ENCODE assay signal across 16 cellular contexts in genomic region chr7:64890761-64891666, GRCh38. TPM values are rescaled to one million over a fixed set of nuclear protein-coding genes. Genes with fewer than 3 reads are reported as not detected.
A peak's percentile ranks its signal among the peaks of the same experiment; 100 is the strongest.
DNase-seq lines count a peak whose midpoint lies in the region; TF ChIP-seq lines count a peak whose summit lies in the region.
"Had no signal": no experiment of that assay in that cellular context is flagged by ENCODE, and none has a peak within 500 bp of the region (broad histone marks: within the 10 kb centered on the region; RNA-seq: fewer than 3 reads in every experiment).

No MANE protein-coding gene starts in this region.

- no peak overlapping the region for H3K4me3 ChIP-seq in thyroid gland (replicated peaks in 1 of 3)
- H3K4me3 ChIP-seq: smooth muscle cell had no signal

- peaks cover 31% of the 10 kb centered on the region for H3K27me3 Mint-ChIP-seq in activated CD4-positive, alpha-beta memory T cell treated with anti-CD3 and anti-CD28 coated beads, Interleukin-2, amount 10 ng/mL, durations not matched to agents 7 days and 5 days
- peaks cover 34% of the 10 kb centered on the region for H3K27me3 Mint-ChIP-seq in activated CD4-positive, alpha-beta memory T cell treated with anti-CD3 and anti-CD28 coated beads for 36 hours

- no peak overlapping the region for H3K27ac Mint-ChIP-seq in activated CD4-positive, alpha-beta memory T cell treated with anti-CD3 and anti-CD28 coated beads, Interleukin-2, amount 10 ng/mL, durations not matched to agents 7 days and 5 days
- H3K27ac Mint-ChIP-seq in activated CD4-positive, alpha-beta memory T cell treated with anti-CD3 and anti-CD28 coated beads for 36 hours: no peak overlapping the region
- H3K27ac Mint-ChIP-seq: IgD-negative memory B cell, naive B cell had no signal

- H3K4me3 Mint-ChIP-seq in activated CD4-positive, alpha-beta memory T cell treated with anti-CD3 and anti-CD28 coated beads, Interleukin-2, amount 10 ng/mL, durations not matched to agents 7 days and 5 days: no peak overlapping the region
- H3K4me3 Mint-ChIP-seq in activated CD4-positive, alpha-beta memory T cell treated with anti-CD3 and anti-CD28 coated beads for 36 hours: no peak overlapping the region

- H3K36me3 ChIP-seq in thyroid gland: no peaks in the 10 kb centered on the region

- no peaks in the 10 kb centered on the region for H3K27me3 ChIP-seq in thyroid gland

- H3K9me3 ChIP-seq in thyroid gland: no peaks in the 10 kb centered on the region

- TF ChIP-seq POLR2A in thyroid gland (IDR thresholded peaks at IDR 0.05): no peak

- H3K36me3 Mint-ChIP-seq in activated CD4-positive, alpha-beta memory T cell treated with anti-CD3 and anti-CD28 coated beads, Interleukin-2, amount 10 ng/mL, durations not matched to agents 7 days and 5 days (ENCODE audit: low read depth): peaks cover 3% of the 10 kb centered on the region
- H3K36me3 Mint-ChIP-seq in activated CD4-positive, alpha-beta memory T cell treated with anti-CD3 and anti-CD28 coated beads for 36 hours: no peaks in the 10 kb centered on the region
- H3K36me3 Mint-ChIP-seq: IgD-negative memory B cell, naive B cell had no signal

- peaks cover 18 to 34% of the 10 kb centered on the region in 2 donors for H3K4me1 ChIP-seq in thyroid gland

- H3K27ac ChIP-seq in angular gyrus (ENCODE audit: low read depth, low read length): peak overlapping the region; percentile 73
- peak overlapping the region in 2 of 3 donors; percentile 36 to 58 for H3K27ac ChIP-seq in thyroid gland

- CTCF ChIA-PET in activated CD4-positive, alpha-beta memory T cell treated with anti-CD3 and anti-CD28 coated beads, Interleukin-2, amount 10 ng/mL, durations not matched to agents 7 days and 5 days (lab: Charles Lee): interaction anchor here (0.6 kb wide), 1 partner anchor 1264 kb away, joined by 4 read pairs; no protein-coding TSS in a partner anchor
- CTCF ChIA-PET in activated CD4-positive, alpha-beta memory T cell treated with anti-CD3 and anti-CD28 coated beads for 36 hours (lab: Charles Lee): no interaction called here
- CTCF ChIA-PET in HEK293T (lab: Yijun Ruan, JAX): no interaction called here

- WGBS in thyroid gland, 2 donors: 46 to 58% methylated on average over 3 of the region's 3 CpGs

- no peaks in the 10 kb centered on the region for H3K9me3 Mint-ChIP-seq in activated CD4-positive, alpha-beta memory T cell treated with anti-CD3 and anti-CD28 coated beads, Interleukin-2, amount 10 ng/mL, durations not matched to agents 7 days and 5 days
- H3K9me3 Mint-ChIP-seq in activated CD4-positive, alpha-beta memory T cell treated with anti-CD3 and anti-CD28 coated beads for 36 hours: no peaks in the 10 kb centered on the region
- H3K9me3 Mint-ChIP-seq: IgD-negative memory B cell, naive B cell had no signal

- peaks cover 10% of the 10 kb centered on the region for H3K4me1 Mint-ChIP-seq in activated CD4-positive, alpha-beta memory T cell treated with anti-CD3 and anti-CD28 coated beads, Interleukin-2, amount 10 ng/mL, durations not matched to agents 7 days and 5 days
- peaks cover 12% of the 10 kb centered on the region for H3K4me1 Mint-ChIP-seq in activated CD4-positive, alpha-beta memory T cell treated with anti-CD3 and anti-CD28 coated beads for 36 hours (ENCODE audit: low read depth)

- DNase-seq in activated CD4-positive, alpha-beta memory T cell treated with anti-CD3 and anti-CD28 coated beads, Interleukin-2, amount 10 ng/mL, durations not matched to agents 7 days and 5 days: peak; percentile 9
- DNase-seq in activated CD4-positive, alpha-beta memory T cell treated with anti-CD3 and anti-CD28 coated beads for 36 hours: no peak
- DNase-seq in inferior parietal cortex (ENCODE audit: extremely low spot score) (peak; percentile 53), thyroid gland (peak; percentile 23 to 58), HEK293T (ENCODE audit: extremely low spot score) (no peak), NCI-H1436 treated with DMSO at 0.1 percent for 48 hours (lab: John Stamatoyannopoulos, UW) (no peak), NCI-H510A (lab: John Stamatoyannopoulos, UW) (no peak)
- DNase-seq: ACHN; activated CD4-positive, alpha-beta T cell treated with anti-CD3 and anti-CD28 coated beads, Interleukin-2, amount 50 U/mL, for 1 hour; activated naive CD4-positive, alpha-beta T cell treated with Interleukin-2 at 50 U/mL for 16 hours; foreskin fibroblast; naive B cell; NCI-H1930 had no signal

- intact Hi-C loops in activated CD4-positive, alpha-beta memory T cell treated with anti-CD3 and anti-CD28 coated beads for 36 hours (cut with micrococcal nuclease): no loop called here
- intact Hi-C loops in thyroid gland (cut with DNase I): no loop called here

- TF ChIP-seq CTCF in thyroid gland (IDR thresholded peaks at IDR 0.05): no peak

- POLR2A ChIA-PET in activated CD4-positive, alpha-beta memory T cell treated with anti-CD3 and anti-CD28 coated beads, Interleukin-2, amount 10 ng/mL, durations not matched to agents 7 days and 5 days (lab: Charles Lee): interaction anchor here (1.4 kb wide), 1 partner anchor 12 kb away, joined by 6 read pairs; the partner anchor contains the start of gene ZNF273
- POLR2A ChIA-PET in activated CD4-positive, alpha-beta memory T cell treated with anti-CD3 and anti-CD28 coated beads for 36 hours (lab: Charles Lee): interaction anchor here (1.0 to 1.1 kb wide), 2 partner anchors 12 to 97 kb away, joined by 3 read pairs; partner anchors contain the start of genes ZNF138 and ZNF273
- POLR2A ChIA-PET in HEK293T (lab: Yijun Ruan, JAX): no interaction called here

TF ChIP-seq in HEK293T, 16 proteins besides CTCF, POLR2A, EP300 and RAD21:
- TF ChIP-seq SP1 (IDR thresholded peaks at IDR 0.05) (no peak), CTBP1 (IDR thresholded peaks at IDR 0.05; ENCODE audit: borderline replicate concordance) (no peak), FOXK2 (IDR thresholded peaks at IDR 0.05) (no peak), NFRKB (IDR thresholded peaks at IDR 0.05) (no peak), L3MBTL2 (conservative IDR thresholded peaks at IDR 0.05) (no peak), ELF4 (IDR thresholded peaks at IDR 0.05) (no peak), SUZ12 (IDR thresholded peaks at IDR 0.05) (no peak), TARDBP (IDR thresholded peaks at IDR 0.05) (no peak), LEF1 (IDR thresholded peaks at IDR 0.05; ENCODE audit: borderline replicate concordance) (no peak), HDGF (IDR thresholded peaks at IDR 0.05; ENCODE audit: borderline replicate concordance) (no peak), ZNF384 (IDR thresholded peaks at IDR 0.05) (no peak), BHLHE40 (IDR thresholded peaks at IDR 0.05; ENCODE audit: borderline replicate concordance) (no peak), ARNT (IDR thresholded peaks at IDR 0.05) (no peak), FOXM1 (IDR thresholded peaks at IDR 0.05; ENCODE audit: borderline replicate concordance) (no peak), FOXA1 (IDR thresholded peaks at IDR 0.05) (no peak)
- TF ChIP-seq, protein P1, sequence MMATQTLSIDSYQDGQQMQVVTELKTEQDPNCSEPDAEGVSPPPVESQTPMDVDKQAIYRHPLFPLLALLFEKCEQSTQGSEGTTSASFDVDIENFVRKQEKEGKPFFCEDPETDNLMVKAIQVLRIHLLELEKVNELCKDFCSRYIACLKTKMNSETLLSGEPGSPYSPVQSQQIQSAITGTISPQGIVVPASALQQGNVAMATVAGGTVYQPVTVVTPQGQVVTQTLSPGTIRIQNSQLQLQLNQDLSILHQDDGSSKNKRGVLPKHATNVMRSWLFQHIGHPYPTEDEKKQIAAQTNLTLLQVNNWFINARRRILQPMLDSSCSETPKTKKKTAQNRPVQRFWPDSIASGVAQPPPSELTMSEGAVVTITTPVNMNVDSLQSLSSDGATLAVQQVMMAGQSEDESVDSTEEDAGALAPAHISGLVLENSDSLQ (IDR thresholded peaks at IDR 0.05): no peak

RNA-seq across cellular contexts. Expression of gene ZNF273, which starts 12.1 kb away (rescaled TPM):
- total RNA-seq in activated CD4-positive, alpha-beta memory T cell treated with anti-CD3 and anti-CD28 coated beads, Interleukin-2, amount 10 ng/mL, durations not matched to agents 7 days and 5 days: 10 to 100 TPM in 1 of 2 experiments, 1 to 10 TPM in 1; 8.4 to 10.5 TPM
- total RNA-seq in activated CD4-positive, alpha-beta memory T cell treated with anti-CD3 and anti-CD28 coated beads for 36 hours: 10 to 100 TPM in 1 of 2 experiments, 1 to 10 TPM in 1; 9.6 to 10.9 TPM
- 10 to 100 TPM; 13.7 to 22.9 (median 18.3) TPM for total RNA-seq in thyroid gland

Comparison
In these comparisons a context has a peak if more than half of its experiments do, and no peak if none do; other contexts are left out.
1. DNase-seq: peak in activated CD4-positive, alpha-beta memory T cell treated with anti-CD3 and anti-CD28 coated beads, Interleukin-2, amount 10 ng/mL, durations not matched to agents 7 days and 5 days (single experiment), inferior parietal cortex (single experiment) and thyroid gland (2 of 2); none in activated CD4-positive, alpha-beta memory T cell treated with anti-CD3 and anti-CD28 coated beads for 36 hours (single experiment), HEK293T (single experiment), NCI-H1436 treated with DMSO at 0.1 percent for 48 hours (single experiment) and NCI-H510A (single experiment).